Comparison of ENCODE assay signal across 13 cellular contexts in the genomic region with DNA sequence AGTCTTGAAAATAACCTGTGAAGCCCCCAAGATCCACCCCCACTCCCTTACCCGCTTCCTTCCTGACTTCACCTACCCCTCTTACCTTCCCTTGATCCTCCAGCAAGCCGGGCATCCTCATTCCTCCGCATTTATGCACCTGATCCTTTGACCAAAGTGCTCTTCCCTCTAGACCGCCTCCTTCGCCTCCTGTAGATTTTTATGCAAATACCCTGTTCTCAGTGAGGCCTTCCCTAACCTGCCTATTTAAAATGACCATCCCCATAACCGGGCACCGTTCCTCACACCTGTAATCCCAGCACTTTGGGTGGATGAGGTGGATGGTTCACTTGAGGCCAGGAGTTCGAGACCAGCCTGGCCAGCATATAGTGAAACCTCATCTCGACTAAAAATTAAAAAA. TPM values are rescaled to one million over a fixed set of nuclear protein-coding genes. Genes with fewer than 3 reads are reported as not detected.
A peak's percentile ranks its signal among the peaks of the same experiment; 100 is the strongest.
DNase-seq lines count a peak whose midpoint lies in the region; TF ChIP-seq lines count a peak whose summit lies in the region.
"Had no signal": no experiment of that assay in that cellular context is flagged by ENCODE, and none has a peak within 500 bp of the region (broad histone marks: within the 10 kb centered on the region; RNA-seq: fewer than 3 reads in every experiment).

No MANE protein-coding gene starts in this region.

- H2AFZ ChIP-seq in H9 (ENCODE audit: low read length): no peak overlapping the region

- H3K27ac ChIP-seq in H9 (ENCODE audit: insufficient read length, low read depth, low read length) (no peak overlapping the region), spleen (no peak overlapping the region), uterus (peak overlapping the region in 1 of 2 donors; percentile 93)
- H3K27ac ChIP-seq: WERI-Rb-1 had no signal

- H2BK15ac ChIP-seq in H9 (ENCODE audit: low read depth, low read length): no peak overlapping the region

- TF ChIP-seq CTCF in H9 (conservative IDR thresholded peaks at IDR 0.05) (no peak), brain (conservative IDR thresholded peaks at IDR 0.05) (no peak), neural crest cell (conservative IDR thresholded peaks at IDR 0.05) (no peak), spleen (IDR thresholded peaks at IDR 0.05 in 8 of 11, conservative IDR thresholded peaks at IDR 0.05 in 3 of 11) (no peak), uterus (IDR thresholded peaks at IDR 0.05) (no peak)

- H3K23me2 ChIP-seq in H9 (ENCODE audit: insufficient read length, low read depth, low read length, poor library complexity, severe bottlenecking): peaks cover 4% of the 10 kb centered on the region

- H3K18ac ChIP-seq in H9 (ENCODE audit: insufficient read length, low read depth, low read length): no peak overlapping the region

- H3K27me3 ChIP-seq in H9 (ENCODE audit: insufficient read depth, low read length) (no peaks in the 10 kb centered on the region), spleen (replicated peaks in 1 of 7) (no peaks in the 10 kb centered on the region), uterus (no peaks in the 10 kb centered on the region)

- no peak for DNase-seq in activated CD4-positive, alpha-beta memory T cell treated with anti-CD3 and anti-CD28 coated beads for 36 hours
- DNase-seq in activated CD4-positive, alpha-beta memory T cell treated with anti-CD3 and anti-CD28 coated beads, Interleukin-2, amount 10 ng/mL, durations not matched to agents 7 days and 5 days: no peak
- DNase-seq in H9: peak; percentile 47
- DNase-seq in neural crest cell (ENCODE audit: low read depth, low spot score): no peak
- no peak for DNase-seq in NCI-H748 (lab: John Stamatoyannopoulos, UW; ENCODE audit: unreplicated experiment)
- no peak for DNase-seq in spleen
- DNase-seq in uterus: no peak
- DNase-seq: activated CD8-positive, alpha-beta memory T cell treated with anti-CD3 and anti-CD28 coated beads, Interleukin-2, amount 50 U/mL, for 4 hours; anterior cingulate cortex; NCI-H446 treated with DMSO at 0.1 percent for 48 hours; WERI-Rb-1 had no signal

- H2AK5ac ChIP-seq in H9 (ENCODE audit: insufficient read length, low read length): no peak overlapping the region

- H3K4ac ChIP-seq in H9 (ENCODE audit: low read depth, low read length): no peak overlapping the region

- H3K9me3 Mint-ChIP-seq in activated CD4-positive, alpha-beta memory T cell treated with anti-CD3 and anti-CD28 coated beads for 36 hours: no peaks in the 10 kb centered on the region
- no peaks in the 10 kb centered on the region for H3K9me3 Mint-ChIP-seq in activated CD4-positive, alpha-beta memory T cell treated with anti-CD3 and anti-CD28 coated beads, Interleukin-2, amount 10 ng/mL, durations not matched to agents 7 days and 5 days
- H3K9me3 Mint-ChIP-seq in H9 (no peaks in the 10 kb centered on the region), brain (no peaks in the 10 kb centered on the region), neural crest cell (no peaks in the 10 kb centered on the region)

- H2BK120ac ChIP-seq in H9 (ENCODE audit: low read depth, low read length, poor library complexity, severe bottlenecking): no peak overlapping the region

- CTCF ChIA-PET in activated CD4-positive, alpha-beta memory T cell treated with anti-CD3 and anti-CD28 coated beads for 36 hours (lab: Charles Lee): interaction anchor here (2.0 to 2.3 kb wide), 4 partner anchors 24 to 397 kb away, joined by 5 to 12 read pairs (median 10); a partner anchor contains a TSS
- CTCF ChIA-PET in activated CD4-positive, alpha-beta memory T cell treated with anti-CD3 and anti-CD28 coated beads, Interleukin-2, amount 10 ng/mL, durations not matched to agents 7 days and 5 days (lab: Charles Lee): interaction anchor here (0.9 to 1.4 kb wide), 3 partner anchors 24 to 396 kb away, joined by 3 to 11 read pairs (median 5); a partner anchor contains a TSS

- no peak overlapping the region for H3K23ac ChIP-seq in H9 (ENCODE audit: insufficient read length, low read depth, low read length)

- no peaks in the 10 kb centered on the region for H3K79me2 ChIP-seq in H9 (ENCODE audit: insufficient read depth, low read length)

- H2BK20ac ChIP-seq in H9 (ENCODE audit: low read depth, low read length, poor library complexity, severe bottlenecking): no peak overlapping the region

- WGBS in H9 (ENCODE audit: extremely low coverage, insufficient read length, low lambda C conversion rate): no CpG with 5 or more reads among the region's 9 CpGs
- WGBS in spleen, 5 donors: 92 to 93% (median 93%) methylated on average over 9 of the region's 9 CpGs

- H3K4me3 ChIP-seq in spleen (no peak overlapping the region), uterus (no peak overlapping the region)

- H3K9me3 ChIP-seq in H9 (ENCODE audit: control insufficient read depth, low read depth, low read length) (no peaks in the 10 kb centered on the region), spleen (no peaks in the 10 kb centered on the region), uterus (no peaks in the 10 kb centered on the region)
- H3K9me3 ChIP-seq: prostate gland had no signal

- H2BK5ac ChIP-seq in H9 (ENCODE audit: insufficient read length, low read length): no peak overlapping the region

- POLR2A ChIA-PET in activated CD4-positive, alpha-beta memory T cell treated with anti-CD3 and anti-CD28 coated beads for 36 hours (lab: Charles Lee): interaction anchor here (0.9 kb wide), 1 partner anchor 126 kb away, joined by 3 read pairs; no protein-coding TSS in a partner anchor
- POLR2A ChIA-PET in activated CD4-positive, alpha-beta memory T cell treated with anti-CD3 and anti-CD28 coated beads, Interleukin-2, amount 10 ng/mL, durations not matched to agents 7 days and 5 days (lab: Charles Lee): interaction anchor here (1.2 to 2.2 kb wide), 3 partner anchors 17 to 142 kb away, joined by 3 to 13 read pairs (median 9); a partner anchor contains a TSS

- no peak overlapping the region for H2BK12ac ChIP-seq in H9 (ENCODE audit: insufficient read length, low read depth, low read length)

- H3K4me1 Mint-ChIP-seq in activated CD4-positive, alpha-beta memory T cell treated with anti-CD3 and anti-CD28 coated beads for 36 hours (ENCODE audit: low read depth): peaks cover 26% of the 10 kb centered on the region
- peaks cover 23% of the 10 kb centered on the region for H3K4me1 Mint-ChIP-seq in activated CD4-positive, alpha-beta memory T cell treated with anti-CD3 and anti-CD28 coated beads, Interleukin-2, amount 10 ng/mL, durations not matched to agents 7 days and 5 days
- H3K4me1 Mint-ChIP-seq in H9 (peaks cover 14 to 23% of the 10 kb centered on the region in 2 experiments), brain (peaks cover 27% of the 10 kb centered on the region), neural crest cell (peaks cover 33% of the 10 kb centered on the region)

- no peak for TF ChIP-seq POLR2A in spleen (IDR thresholded peaks at IDR 0.05)
- TF ChIP-seq POLR2A in uterus (IDR thresholded peaks at IDR 0.05): no peak

- H4K20me1 ChIP-seq in H9 (ENCODE audit: control insufficient read depth, insufficient read depth, insufficient read length): no peaks in the 10 kb centered on the region

- no peak overlapping the region for H3K4me2 ChIP-seq in H9 (ENCODE audit: insufficient read depth, insufficient read length, low read length)

- no peak overlapping the region for H4K91ac ChIP-seq in H9 (ENCODE audit: insufficient read length, low read depth, low read length)

- no peak overlapping the region for H3T11ph ChIP-seq in H9 (ENCODE audit: low read length)

- no peaks in the 10 kb centered on the region for H3K36me3 Mint-ChIP-seq in activated CD4-positive, alpha-beta memory T cell treated with anti-CD3 and anti-CD28 coated beads for 36 hours
- H3K36me3 Mint-ChIP-seq in activated CD4-positive, alpha-beta memory T cell treated with anti-CD3 and anti-CD28 coated beads, Interleukin-2, amount 10 ng/mL, durations not matched to agents 7 days and 5 days (ENCODE audit: low read depth): no peaks in the 10 kb centered on the region
- H3K36me3 Mint-ChIP-seq in H9 (ENCODE audit: insufficient read depth in 1 of 3, low read depth in 3 of 3) (no peaks in the 10 kb centered on the region), brain (peaks cover 5% of the 10 kb centered on the region), neural crest cell (ENCODE audit: low read depth) (no peaks in the 10 kb centered on the region)

- H3K27ac Mint-ChIP-seq in activated CD4-positive, alpha-beta memory T cell treated with anti-CD3 and anti-CD28 coated beads for 36 hours: no peak overlapping the region
- no peak overlapping the region for H3K27ac Mint-ChIP-seq in activated CD4-positive, alpha-beta memory T cell treated with anti-CD3 and anti-CD28 coated beads, Interleukin-2, amount 10 ng/mL, durations not matched to agents 7 days and 5 days
- H3K27ac Mint-ChIP-seq in H9 (no peak overlapping the region), brain (peak overlapping the region in 1 of 5 experiments; percentile 81), neural crest cell (ENCODE audit: unreplicated experiment) (no peak overlapping the region)

- no peaks in the 10 kb centered on the region for H3K36me3 ChIP-seq in spleen
- no peaks in the 10 kb centered on the region for H3K36me3 ChIP-seq in uterus
- H3K36me3 ChIP-seq: prostate gland, WERI-Rb-1 had no signal

- no peak overlapping the region for H3K9ac ChIP-seq in H9 (ENCODE audit: extremely low read depth, insufficient read length, low read length)

- no peak overlapping the region for H3K56ac ChIP-seq in H9 (ENCODE audit: insufficient read length, low read depth, low read length)

- no peak overlapping the region for H3K14ac ChIP-seq in H9 (ENCODE audit: insufficient read depth, low read length)

- intact Hi-C loops in activated CD4-positive, alpha-beta memory T cell treated with anti-CD3 and anti-CD28 coated beads for 36 hours (cut with micrococcal nuclease): loop anchor here (1.0 to 5.0 kb wide), 2 partner anchors 16 to 394 kb away; a partner anchor contains a TSS
- intact Hi-C loops in spleen (cut with DNase I; ENCODE audit: low total_unique reads): no loop called here
- intact Hi-C loops in uterus (cut with DNase I; ENCODE audit: low total_unique reads): no loop called here

- no peak overlapping the region for H4K8ac ChIP-seq in H9 (replicated peaks; ENCODE audit: insufficient read length, low read depth, low read length)

- no peaks in the 10 kb centered on the region for H3K27me3 Mint-ChIP-seq in activated CD4-positive, alpha-beta memory T cell treated with anti-CD3 and anti-CD28 coated beads for 36 hours
- H3K27me3 Mint-ChIP-seq in activated CD4-positive, alpha-beta memory T cell treated with anti-CD3 and anti-CD28 coated beads, Interleukin-2, amount 10 ng/mL, durations not matched to agents 7 days and 5 days: peaks cover 6% of the 10 kb centered on the region
- H3K27me3 Mint-ChIP-seq in H9 (ENCODE audit: low read depth): peaks cover 34% of the 10 kb centered on the region
- peaks cover 8% of the 10 kb centered on the region for H3K27me3 Mint-ChIP-seq in brain
- H3K27me3 Mint-ChIP-seq in neural crest cell (ENCODE audit: low read depth): peaks cover 8% of the 10 kb centered on the region

- H3K79me1 ChIP-seq in H9 (ENCODE audit: insufficient read depth, low read depth, low read length, poor library complexity, severe bottlenecking): no peaks in the 10 kb centered on the region

- H3K4me1 ChIP-seq in H9 (ENCODE audit: insufficient read depth, low read length) (no peaks in the 10 kb centered on the region), spleen (peaks cover 0 to 37% (median 21%) of the 10 kb centered on the region in 6 donors), uterus (peaks cover 0 to 7% of the 10 kb centered on the region in 2 donors)

- H4K5ac ChIP-seq in H9 (ENCODE audit: insufficient read length, low read depth, low read length): no peak overlapping the region

- peak overlapping the region; percentile 38 for H3K4me3 Mint-ChIP-seq in activated CD4-positive, alpha-beta memory T cell treated with anti-CD3 and anti-CD28 coated beads for 36 hours
- H3K4me3 Mint-ChIP-seq in activated CD4-positive, alpha-beta memory T cell treated with anti-CD3 and anti-CD28 coated beads, Interleukin-2, amount 10 ng/mL, durations not matched to agents 7 days and 5 days: no peak overlapping the region
- H3K4me3 Mint-ChIP-seq in H9: peak overlapping the region; percentile 4 to 5; a peak in 2 of 5 replicates
- peak overlapping the region in 4 of 5 experiments; percentile 22 to 79 (median 60) for H3K4me3 Mint-ChIP-seq in brain
- peak overlapping the region; percentile 83 for H3K4me3 Mint-ChIP-seq in neural crest cell

RNA-seq across cellular contexts. Expression of a gene that starts 1.1 kb away (rescaled TPM):
- 10 to 100 TPM; 38.4 to 42.7 TPM for total RNA-seq in activated CD4-positive, alpha-beta memory T cell treated with anti-CD3 and anti-CD28 coated beads for 36 hours
- 10 to 100 TPM; 25.6 to 28.5 TPM for total RNA-seq in activated CD4-positive, alpha-beta memory T cell treated with anti-CD3 and anti-CD28 coated beads, Interleukin-2, amount 10 ng/mL, durations not matched to agents 7 days and 5 days
- total RNA-seq in H9 (2021): 28.3 and 28.4 TPM in 2 replicates
- polyA plus RNA-seq in brain (ENCODE audit: insufficient read depth, low read depth, low replicate concordance): 146 TPM
- total RNA-seq in neural crest cell: 40.4 and 41.5 TPM in 2 replicates
- total RNA-seq in spleen: 10 to 100 TPM; 23.2 to 43.9 (median 31.6) TPM
- 10 to 100 TPM; 49.9 to 59.4 (median 56.5) TPM for polyA plus RNA-seq in spleen
- total RNA-seq in uterus: 100 to 1,000 TPM in 2 of 4 donors, 10 to 100 TPM in 2; 35.0 to 180 (median 122) TPM

RNA-seq across cellular contexts. Expression of a gene that starts 17.0 kb away (rescaled TPM):
- total RNA-seq in activated CD4-positive, alpha-beta memory T cell treated with anti-CD3 and anti-CD28 coated beads for 36 hours: 1 to 10 TPM; 9.6 to 10.0 TPM
- 10 to 100 TPM; 11.4 to 12.1 TPM for total RNA-seq in activated CD4-positive, alpha-beta memory T cell treated with anti-CD3 and anti-CD28 coated beads, Interleukin-2, amount 10 ng/mL, durations not matched to agents 7 days and 5 days
- total RNA-seq in H9 (2021) (10.9 and 12.7 TPM in 2 replicates), neural crest cell (27.2 and 28.3 TPM in 2 replicates), spleen (10 to 100 TPM in 4 of 7 donors, 1 to 10 TPM in 3; 8.1 to 12.8 (median 10.7) TPM), uterus (10 to 100 TPM in 1 of 4 donors, 1 to 10 TPM in 3; 1.5 to 10.9 (median 7.2) TPM)
- polyA plus RNA-seq in brain (ENCODE audit: insufficient read depth, low read depth, low replicate concordance) (38.4 TPM), spleen (1 to 10 TPM; 6.5 to 8.2 (median 6.8) TPM)
